In genomic region chr15:78308422-78309021, GRCh38 we compare ENCODE assay signal across 9 cellular contexts. TPM values are rescaled to one million over a fixed set of nuclear protein-coding genes. Genes with fewer than 3 reads are reported as not detected.
DNase-seq lines count a peak whose midpoint lies in the region; ATAC-seq and TF ChIP-seq lines count a peak whose summit lies in the region.
"Had no signal": no experiment of that assay in that cellular context is flagged by ENCODE, and none has a peak within 500 bp of the region (broad histone marks: within the 10 kb centered on the region; RNA-seq: fewer than 3 reads in every experiment).

No MANE protein-coding gene starts in this region.

- TF ChIP-seq CTCF in epithelial cell of esophagus (IDR thresholded peaks at IDR 0.05; ENCODE audit: insufficient read depth, low read depth, low read length, missing control alignments) (peak; percentile 98), suprapubic skin (IDR thresholded peaks at IDR 0.05) (peak; percentile 53 to 80)

- H3K9me3 ChIP-seq in CD4-positive, CD25-positive, alpha-beta regulatory T cell (ENCODE audit: control insufficient read depth in 2 of 2, low read length in 2 of 2), result no peaks in the 10 kb centered on the region
- H3K9me3 ChIP-seq in suprapubic skin, result no peaks in the 10 kb centered on the region

- TF ChIP-seq POLR2A in suprapubic skin (IDR thresholded peaks at IDR 0.05), result no peak

- no peak overlapping the region for H3K27ac Mint-ChIP-seq in CD4-positive, CD25-positive, alpha-beta regulatory T cell
- H3K27ac Mint-ChIP-seq in activated CD8-positive, alpha-beta T cell treated with anti-CD3 and anti-CD28 coated beads, Interleukin-2, amount 10 ng/mL, durations not matched to agents 7 days and 5 days, result no peak overlapping the region
- H3K27ac Mint-ChIP-seq: IgD-negative memory B cell had no signal

- peak in 1 of 2 donors; percentile 48 for ATAC-seq in CD4-positive, CD25-positive, alpha-beta regulatory T cell (ENCODE audit: low read depth in 2 of 2)
- peak; percentile 59 for ATAC-seq in HG02798 (IDR thresholded peaks at IDR 0.05; ENCODE audit: poor library complexity, unreplicated experiment)
- peak; percentile 90 for ATAC-seq in activated CD8-positive, alpha-beta T cell treated with anti-CD3 and anti-CD28 coated beads, Interleukin-2, amount 10 ng/mL, durations not matched to agents 7 days and 5 days
- ATAC-seq in GM18861 (IDR thresholded peaks at IDR 0.05; ENCODE audit: unreplicated experiment), result no peak

- no peaks in the 10 kb centered on the region for H3K4me1 ChIP-seq in CD4-positive, CD25-positive, alpha-beta regulatory T cell (ENCODE audit: control insufficient read depth, insufficient read depth, low read length, poor library complexity, severe bottlenecking)
- H3K4me1 ChIP-seq in suprapubic skin, result peaks cover 11% of the 10 kb centered on the region

- no peaks in the 10 kb centered on the region for H3K36me3 Mint-ChIP-seq in CD4-positive, CD25-positive, alpha-beta regulatory T cell
- no peaks in the 10 kb centered on the region for H3K36me3 Mint-ChIP-seq in activated CD8-positive, alpha-beta T cell treated with anti-CD3 and anti-CD28 coated beads, Interleukin-2, amount 10 ng/mL, durations not matched to agents 7 days and 5 days (ENCODE audit: low read depth)
- H3K36me3 Mint-ChIP-seq: IgD-negative memory B cell had no signal

- H3K4me3 ChIP-seq in CD4-positive, CD25-positive, alpha-beta regulatory T cell (ENCODE audit: low read depth, low read length), result no peak overlapping the region
- no peak overlapping the region for H3K4me3 ChIP-seq in epithelial cell of esophagus (ENCODE audit: low read length)
- no peak overlapping the region for H3K4me3 ChIP-seq in suprapubic skin

- H3K4me3 Mint-ChIP-seq in CD4-positive, CD25-positive, alpha-beta regulatory T cell, result no peak overlapping the region
- no peak overlapping the region for H3K4me3 Mint-ChIP-seq in activated CD8-positive, alpha-beta T cell treated with anti-CD3 and anti-CD28 coated beads, Interleukin-2, amount 10 ng/mL, durations not matched to agents 7 days and 5 days
- H3K4me3 Mint-ChIP-seq: IgD-negative memory B cell had no signal

- DNase-seq in CD4-positive, CD25-positive, alpha-beta regulatory T cell, result peak in 2 of 3 donors; percentile 13 to 47
- DNase-seq in NCI-H526 treated with DMSO at 0.1 percent for 48 hours (lab: John Stamatoyannopoulos, UW), result peak; percentile 41
- DNase-seq in activated CD8-positive, alpha-beta T cell treated with anti-CD3 and anti-CD28 coated beads, Interleukin-2, amount 10 ng/mL, durations not matched to agents 7 days and 5 days, result peak; percentile 76
- DNase-seq in epithelial cell of esophagus (ENCODE audit: low read depth), result peak; percentile 73
- peak; percentile 22 for DNase-seq in middle frontal gyrus (ENCODE audit: extremely low spot score, low spot score)
- peak in 1 of 2 donors; percentile 82 for DNase-seq in suprapubic skin (ENCODE audit: low spot score in 2 of 2)

- H3K27me3 ChIP-seq in CD4-positive, CD25-positive, alpha-beta regulatory T cell (ENCODE audit: control insufficient read depth, insufficient read depth, low read length), result peaks cover 8% of the 10 kb centered on the region
- no peaks in the 10 kb centered on the region for H3K27me3 ChIP-seq in suprapubic skin

- H3K4me1 Mint-ChIP-seq in CD4-positive, CD25-positive, alpha-beta regulatory T cell, result no peaks in the 10 kb centered on the region
- no peaks in the 10 kb centered on the region for H3K4me1 Mint-ChIP-seq in activated CD8-positive, alpha-beta T cell treated with anti-CD3 and anti-CD28 coated beads, Interleukin-2, amount 10 ng/mL, durations not matched to agents 7 days and 5 days (ENCODE audit: low read depth)
- H3K4me1 Mint-ChIP-seq: IgD-negative memory B cell had no signal

- no peak for TF ChIP-seq EP300 in suprapubic skin (IDR thresholded peaks at IDR 0.05)

- no peaks in the 10 kb centered on the region for H3K9me3 Mint-ChIP-seq in CD4-positive, CD25-positive, alpha-beta regulatory T cell
- H3K9me3 Mint-ChIP-seq in activated CD8-positive, alpha-beta T cell treated with anti-CD3 and anti-CD28 coated beads, Interleukin-2, amount 10 ng/mL, durations not matched to agents 7 days and 5 days (ENCODE audit: insufficient read depth), result no peaks in the 10 kb centered on the region
- H3K9me3 Mint-ChIP-seq: IgD-negative memory B cell had no signal

- 0% methylated on average over 7 of the region's 8 CpGs for WGBS in suprapubic skin

- H3K36me3 ChIP-seq in CD4-positive, CD25-positive, alpha-beta regulatory T cell (ENCODE audit: control insufficient read depth, insufficient read depth, low read length), result no peaks in the 10 kb centered on the region
- no peaks in the 10 kb centered on the region for H3K36me3 ChIP-seq in suprapubic skin

- POLR2A ChIA-PET in activated CD8-positive, alpha-beta T cell treated with anti-CD3 and anti-CD28 coated beads, Interleukin-2, amount 10 ng/mL, durations not matched to agents 7 days and 5 days (lab: Charles Lee), result interaction anchor here (1.6 to 1.7 kb wide), 2 partner anchors 9 to 129 kb away, joined by 4 to 5 read pairs; partner anchors contain the start of genes IREB2 and SKIC8

- CTCF ChIA-PET in activated CD8-positive, alpha-beta T cell treated with anti-CD3 and anti-CD28 coated beads, Interleukin-2, amount 10 ng/mL, durations not matched to agents 7 days and 5 days (lab: Charles Lee), result interaction anchor here (0.7 to 6.4 kb wide), 14 partner anchors 9 to 401 kb away, joined by 3 to 71 read pairs (median 4); partner anchors contain the start of genes IREB2 and SKIC8

- peaks cover 37% of the 10 kb centered on the region for H3K27me3 Mint-ChIP-seq in CD4-positive, CD25-positive, alpha-beta regulatory T cell
- H3K27me3 Mint-ChIP-seq in activated CD8-positive, alpha-beta T cell treated with anti-CD3 and anti-CD28 coated beads, Interleukin-2, amount 10 ng/mL, durations not matched to agents 7 days and 5 days (ENCODE audit: low read depth), result no peaks in the 10 kb centered on the region

- no peak overlapping the region for H3K27ac ChIP-seq in CD4-positive, CD25-positive, alpha-beta regulatory T cell (ENCODE audit: insufficient read depth, low read length, poor library complexity, severe bottlenecking)
- no peak overlapping the region for H3K27ac ChIP-seq in suprapubic skin

RNA-seq across cellular contexts. Expression of gene SKIC8, which starts 9.1 kb away (rescaled TPM):
- 25.0 TPM for total RNA-seq in CD4-positive, CD25-positive, alpha-beta regulatory T cell
- 10 to 100 TPM; 86.2 to 97.4 (median 91.1) TPM for polyA plus RNA-seq in CD4-positive, CD25-positive, alpha-beta regulatory T cell
- total RNA-seq in activated CD8-positive, alpha-beta T cell treated with anti-CD3 and anti-CD28 coated beads, Interleukin-2, amount 10 ng/mL, durations not matched to agents 7 days and 5 days, result 10 to 100 TPM; 47.4 to 50.3 TPM
- total RNA-seq in suprapubic skin, result 10 to 100 TPM; 42.9 to 69.9 (median 56.2) TPM

RNA-seq across cellular contexts. Expression of gene CRABP1, which starts 31.6 kb away (rescaled TPM):
- not detected for total RNA-seq in CD4-positive, CD25-positive, alpha-beta regulatory T cell
- not detected for polyA plus RNA-seq in CD4-positive, CD25-positive, alpha-beta regulatory T cell
- total RNA-seq in activated CD8-positive, alpha-beta T cell treated with anti-CD3 and anti-CD28 coated beads, Interleukin-2, amount 10 ng/mL, durations not matched to agents 7 days and 5 days, result not detected
- 1 to 10 TPM in 3 of 4 donors, not detected in 1; 2.6 to 8.7 (median 8.5) TPM for total RNA-seq in suprapubic skin
- polyA plus RNA-seq: IgD-negative memory B cell had no signal

RNA-seq across cellular contexts. Expression of gene DNAJA4, which starts 44.2 kb away (rescaled TPM):
- total RNA-seq in CD4-positive, CD25-positive, alpha-beta regulatory T cell, result 33.2 TPM
- polyA plus RNA-seq in CD4-positive, CD25-positive, alpha-beta regulatory T cell, result 10 to 100 TPM in 1 of 4 donors, 1 to 10 TPM in 3; 9.5 to 11.6 (median 9.9) TPM
- 10 to 100 TPM; 29.7 TPM for total RNA-seq in activated CD8-positive, alpha-beta T cell treated with anti-CD3 and anti-CD28 coated beads, Interleukin-2, amount 10 ng/mL, durations not matched to agents 7 days and 5 days
- total RNA-seq in suprapubic skin, result 100 to 1,000 TPM in 1 of 4 donors, 10 to 100 TPM in 3; 42.8 to 115 (median 58.7) TPM
